34 cellular contexts compared by ENCODE assay signal in genomic region chr2:210302326-210302725, GRCh38. TPM values are rescaled to one million over a fixed set of nuclear protein-coding genes. Genes with fewer than 3 reads are reported as not detected.
DNase-seq lines count a peak whose midpoint lies in the region; ATAC-seq and TF ChIP-seq lines count a peak whose summit lies in the region.
"Had no signal": no experiment of that assay in that cellular context is flagged by ENCODE, and none has a peak within 500 bp of the region (broad histone marks: within the 10 kb centered on the region; RNA-seq: fewer than 3 reads in every experiment).

No MANE protein-coding gene starts in this region.

- no peak for TF ChIP-seq POLR2A in breast epithelium (IDR thresholded peaks at IDR 0.05)

- no peaks in the 10 kb centered on the region for H3K9me3 Mint-ChIP-seq in mesothelial cell of epicardium
- H3K9me3 Mint-ChIP-seq: activated naive CD8-positive, alpha-beta T cell treated with anti-CD3 and anti-CD28 coated beads, Interleukin-2, amount 50 U/mL, for 24 hours; GM23338; naive thymus-derived CD8-positive, alpha-beta T cell had no signal

- DNase-seq in NCI-H82 (lab: John Stamatoyannopoulos, UW) (peak; percentile 70), NCI-H82 treated with DMSO at 0.1 percent for 48 hours (lab: John Stamatoyannopoulos, UW; ENCODE audit: unreplicated experiment) (no peak), choroid plexus epithelial cell (ENCODE audit: low read depth) (peak; percentile 8), non-pigmented ciliary epithelial cell (ENCODE audit: low read depth) (peak; percentile 26), mesothelial cell of epicardium (ENCODE audit: low spot score in 2 of 2, unreplicated experiment in 2 of 2) (no peak), breast epithelium (ENCODE audit: low spot score in 2 of 2) (no peak), NCI-H1048 (lab: John Stamatoyannopoulos, UW) (no peak)
- DNase-seq: activated CD4-positive, alpha-beta T cell treated with anti-CD3 and anti-CD28 coated beads, Interleukin-2, amount 50 U/mL, for 48 hours; activated naive CD4-positive, alpha-beta T cell; activated naive CD8-positive, alpha-beta T cell treated with anti-CD3 and anti-CD28 coated beads, Interleukin-2, amount 50 U/mL, for 24 hours; colonic mucosa; effector CD8-positive, alpha-beta T cell; HFFc6; KBM-7; MG63; midbrain; naive thymus-derived CD8-positive, alpha-beta T cell; NCI-H1417; NCI-H2029; NCI-H524 treated with DMSO at 0.1 percent for 48 hours; Right ventricle myocardium superior; stimulated activated CD4-positive, alpha-beta T cell treated with anti-CD3 and anti-CD28 coated beads, Interleukin-1b, Interleukin-23, amount 100 ng/mL, for 48 hours; stimulated activated naive CD4-positive, alpha-beta T cell treated with Interleukin-2 at 50 U/mL for 16 hours; T-helper 17 cell; upper lobe of right lung had no signal

- no peaks in the 10 kb centered on the region for H3K36me3 ChIP-seq in breast epithelium
- H3K36me3 ChIP-seq: colonic mucosa, MG63, upper lobe of right lung had no signal

- H3K27me3 Mint-ChIP-seq in mesothelial cell of epicardium (ENCODE audit: low read depth), result no peaks in the 10 kb centered on the region

- H3K27ac ChIP-seq in breast epithelium, result no peak overlapping the region
- H3K27ac ChIP-seq: 22Rv1, colonic mucosa, upper lobe of right lung had no signal

- H3K4me3 ChIP-seq in choroid plexus epithelial cell (ENCODE audit: low read depth, low read length), result no peak overlapping the region
- H3K4me3 ChIP-seq in breast epithelium, result no peak overlapping the region
- H3K4me3 ChIP-seq: colonic mucosa, GM23338, MG63, upper lobe of right lung had no signal

- no peak for TF ChIP-seq CTCF in choroid plexus epithelial cell (conservative IDR thresholded peaks at IDR 0.05; ENCODE audit: low read depth, low read length)
- TF ChIP-seq CTCF in mesothelial cell of epicardium (IDR thresholded peaks at IDR 0.05; ENCODE audit: unreplicated experiment), result no peak
- TF ChIP-seq CTCF in breast epithelium (IDR thresholded peaks at IDR 0.05), result no peak

- no peaks in the 10 kb centered on the region for H3K9me3 ChIP-seq in breast epithelium
- H3K9me3 ChIP-seq: colonic mucosa, MG63, upper lobe of right lung had no signal

- no peak overlapping the region for H3K27ac Mint-ChIP-seq in mesothelial cell of epicardium
- H3K27ac Mint-ChIP-seq: activated naive CD8-positive, alpha-beta T cell treated with anti-CD3 and anti-CD28 coated beads, Interleukin-2, amount 50 U/mL, for 24 hours; CD14-positive monocyte; GM23338; HFFc6; naive thymus-derived CD8-positive, alpha-beta T cell; T-helper 17 cell had no signal

- peaks cover 13% of the 10 kb centered on the region for H3K4me1 Mint-ChIP-seq in mesothelial cell of epicardium
- H3K4me1 Mint-ChIP-seq: activated naive CD8-positive, alpha-beta T cell treated with anti-CD3 and anti-CD28 coated beads, Interleukin-2, amount 50 U/mL, for 24 hours; CD14-positive monocyte; naive thymus-derived CD8-positive, alpha-beta T cell; T-helper 17 cell had no signal

- intact Hi-C loops in breast epithelium (cut with DNase I; ENCODE audit: low total_unique reads), result no loop called here

- ATAC-seq in HG03159 (IDR thresholded peaks at IDR 0.05; ENCODE audit: unreplicated experiment), result no peak
- ATAC-seq: activated CD4-positive, CD25-positive, alpha-beta regulatory T cell treated with anti-CD3 and anti-CD28 coated beads, Interleukin-2, amount 50 U/mL, for 24 hours; activated naive CD8-positive, alpha-beta T cell treated with anti-CD3 and anti-CD28 coated beads, Interleukin-2, amount 50 U/mL, for 24 hours; GM23338; naive thymus-derived CD8-positive, alpha-beta T cell; T-helper 17 cell; upper lobe of right lung had no signal

- H3K4me3 Mint-ChIP-seq in mesothelial cell of epicardium, result no peak overlapping the region
- H3K4me3 Mint-ChIP-seq: activated naive CD8-positive, alpha-beta T cell treated with anti-CD3 and anti-CD28 coated beads, Interleukin-2, amount 50 U/mL, for 24 hours; CD14-positive monocyte; GM23338; HFFc6; naive thymus-derived CD8-positive, alpha-beta T cell; T-helper 17 cell had no signal

- no peaks in the 10 kb centered on the region for H3K27me3 ChIP-seq in breast epithelium
- H3K27me3 ChIP-seq: colonic mucosa, MG63, upper lobe of right lung had no signal

- no peaks in the 10 kb centered on the region for H3K4me1 ChIP-seq in breast epithelium
- H3K4me1 ChIP-seq: colonic mucosa, upper lobe of right lung had no signal

- H3K36me3 Mint-ChIP-seq in mesothelial cell of epicardium, result no peaks in the 10 kb centered on the region
- H3K36me3 Mint-ChIP-seq: CD14-positive monocyte; naive thymus-derived CD8-positive, alpha-beta T cell had no signal

RNA-seq across cellular contexts. Expression of gene MYL1, which starts 12.6 kb away (rescaled TPM):
- total RNA-seq in mesothelial cell of epicardium (0.36 to 0.69 TPM (median 0.36 TPM) in 3 replicates), breast epithelium (not detected)
- total RNA-seq: colonic mucosa; glomerular endothelial cell; GM23338; HFFc6; naive thymus-derived CD8-positive, alpha-beta T cell; omental fat pad; pulmonary artery endothelial cell; Right ventricle myocardium superior; T-helper 17 cell; temporal lobe; upper lobe of right lung had no signal

Comparison
In these comparisons a context has a peak if more than half of its experiments do, and no peak if none do; other contexts are left out.
1. DNase-seq: peak in NCI-H82 (single experiment), choroid plexus epithelial cell (single experiment) and non-pigmented ciliary epithelial cell (single experiment); none in NCI-H82 treated with DMSO at 0.1 percent for 48 hours (single experiment), mesothelial cell of epicardium (0 of 2), breast epithelium (0 of 2) and NCI-H1048 (single experiment).